Comparison of ENCODE assay signal across 8 cellular contexts in genomic region chr22:21641795-21642583, GRCh38. TPM values are rescaled to one million over a fixed set of nuclear protein-coding genes. Genes with fewer than 3 reads are reported as not detected.
DNase-seq lines count a peak whose midpoint lies in the region; TF ChIP-seq lines count a peak whose summit lies in the region.

A gene with protein sequence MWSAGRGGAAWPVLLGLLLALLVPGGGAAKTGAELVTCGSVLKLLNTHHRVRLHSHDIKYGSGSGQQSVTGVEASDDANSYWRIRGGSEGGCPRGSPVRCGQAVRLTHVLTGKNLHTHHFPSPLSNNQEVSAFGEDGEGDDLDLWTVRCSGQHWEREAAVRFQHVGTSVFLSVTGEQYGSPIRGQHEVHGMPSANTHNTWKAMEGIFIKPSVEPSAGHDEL (plus strand): TSS chr22:21642302. CDS start chr22:21642337, 35 bp downstream.

- H3K27me3 Mint-ChIP-seq in HFFc6 (ENCODE audit: insufficient read depth), result no peaks in the 10 kb centered on the region; the same call in 1 of the 2 replicates

- no peaks in the 10 kb centered on the region for H3K27me3 ChIP-seq in neuron (ENCODE audit: insufficient read depth, low read length)

- peak within 1 kb of the TSS; percentile 88 for H3K4me3 ChIP-seq in neuron (ENCODE audit: low read length)

- peaks cover 23% of the 10 kb centered on the region for H3K4me1 ChIP-seq in neuron (ENCODE audit: insufficient read depth, low read length)

- peak; percentile 97 for DNase-seq in GM04504 (ENCODE audit: low read depth)
- peak; percentile 98 for DNase-seq in HFFc6
- DNase-seq in NAMALWA (ENCODE audit: low spot score), result peak; percentile 98
- DNase-seq in SK-MEL-5 (ENCODE audit: low read depth, low spot score), result peak; percentile 99
- DNase-seq in activated naive CD4-positive, alpha-beta T cell (lab: John Stamatoyannopoulos, UW), result peak; percentile 93 to 98 (median 96)
- peak; percentile 97 for DNase-seq in foreskin melanocyte
- peak; percentile 98 for DNase-seq in stromal cell of bone marrow (ENCODE audit: low read depth)

- peaks cover 6% of the 10 kb centered on the region for H3K36me3 ChIP-seq in neuron (ENCODE audit: insufficient read depth, low read length)

- H3K36me3 Mint-ChIP-seq in HFFc6 (ENCODE audit: low read depth), result no peaks in the 10 kb centered on the region

- H3K27ac Mint-ChIP-seq in HFFc6, result peak within 1 kb of the TSS; percentile 85

- H2AFZ ChIP-seq in neuron (ENCODE audit: low read depth, low read length), result peak within 1 kb of the TSS; percentile 77

- TF ChIP-seq CTCF in HFFc6 (IDR thresholded peaks at IDR 0.05), result peak; percentile 63

- no peaks in the 10 kb centered on the region for H3K9me3 ChIP-seq in neuron (ENCODE audit: low read length)

- H3K4me1 Mint-ChIP-seq in HFFc6 (ENCODE audit: low read depth), result peaks cover 30% of the 10 kb centered on the region

- H3K9me3 Mint-ChIP-seq in HFFc6, result no peaks in the 10 kb centered on the region

- in situ Hi-C loops in SK-MEL-5 (cut with HindIII; ENCODE audit: low pct_unique_long_range_greater_than_20kb, low sequenced_read_pairs), result no loop called here

- peak within 1 kb of the TSS; percentile 80 for H3K4me3 Mint-ChIP-seq in HFFc6

RNA-seq across cellular contexts. Expression of the gene that starts here (rescaled TPM):
- 10 to 100 TPM; 49.1 to 63.5 (median 55.6) TPM for total RNA-seq in HFFc6 (2021; fragmentation: NEBNext Ultra II Directional; extraction: Animal tissue kit (Norgen Biotek cat#: 25700))
- total RNA-seq in SK-MEL-5 (2014; rRNA removed; shearing (Covaris generic)), result 144 and 146 TPM in 2 replicates
- 225 and 364 TPM in 2 replicates for polyA plus RNA-seq in SK-MEL-5 (2015; cell fraction: cytosol; rRNA removed)
- 21.9 and 27.8 TPM in 2 replicates for polyA plus RNA-seq in SK-MEL-5 (2015; cell fraction: nucleus; rRNA removed)

Comparison
In these comparisons a context has a peak if more than half of its experiments do, and no peak if none do; other contexts are left out.
1. Peak in every context shown above with its lines: DNase-seq and H3K4me3 ChIP-seq.